ENCODE assay signal across 16 cellular contexts in the genomic region with DNA sequence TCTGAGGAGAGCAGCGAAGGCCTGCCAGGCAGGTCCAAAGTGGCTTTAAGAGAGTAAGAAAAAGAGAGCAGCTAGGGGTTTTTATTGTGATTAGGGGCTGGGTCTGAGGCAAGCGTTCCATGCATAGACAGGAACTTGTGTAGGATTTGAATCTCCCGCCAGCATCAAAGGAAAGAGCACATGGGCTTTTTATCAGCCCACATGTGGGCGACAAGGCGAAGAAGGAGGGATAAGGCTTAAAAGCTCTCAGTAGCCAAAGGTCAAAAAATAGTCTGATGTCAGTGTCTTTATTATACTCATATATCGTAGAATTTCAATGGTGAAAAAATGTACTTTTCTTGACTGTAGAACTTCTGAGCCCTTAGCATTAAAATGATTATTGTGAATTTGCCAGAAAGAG.
DNase-seq lines count a peak whose midpoint lies in the region; ATAC-seq and TF ChIP-seq lines count a peak whose summit lies in the region.
"Had no signal": no experiment of that assay in that cellular context is flagged by ENCODE, and none has a peak within 500 bp of the region (broad histone marks: within the 10 kb centered on the region; RNA-seq: fewer than 3 reads in every experiment).

No MANE protein-coding gene starts in this region.

- H3K4me3 Mint-ChIP-seq in mesothelial cell of epicardium: no peak overlapping the region
- H3K4me3 Mint-ChIP-seq: CD4-positive, alpha-beta memory T cell; GM23338; HFFc6 had no signal

- intact Hi-C loops in upper lobe of right lung (cut with DNase I): no loop called here

- no peaks in the 10 kb centered on the region for H3K36me3 Mint-ChIP-seq in mesothelial cell of epicardium
- H3K36me3 Mint-ChIP-seq: CD4-positive, alpha-beta memory T cell had no signal

- no peaks in the 10 kb centered on the region for H3K9me3 Mint-ChIP-seq in mesothelial cell of epicardium
- H3K9me3 Mint-ChIP-seq: CD4-positive, alpha-beta memory T cell; GM23338 had no signal

- no peaks in the 10 kb centered on the region for H3K36me3 ChIP-seq in SJCRH30
- H3K36me3 ChIP-seq in upper lobe of right lung: no peaks in the 10 kb centered on the region
- H3K36me3 ChIP-seq: HAP-1 had no signal

- TF ChIP-seq CTCF in mesothelial cell of epicardium (IDR thresholded peaks at IDR 0.05; ENCODE audit: unreplicated experiment): no peak
- TF ChIP-seq CTCF in retinal pigment epithelial cell (conservative IDR thresholded peaks at IDR 0.05; ENCODE audit: low read depth, low read length): no peak
- no peak for TF ChIP-seq CTCF in upper lobe of right lung (IDR thresholded peaks at IDR 0.05)

- peaks cover 65% of the 10 kb centered on the region for H3K4me1 Mint-ChIP-seq in mesothelial cell of epicardium
- H3K4me1 Mint-ChIP-seq: CD4-positive, alpha-beta memory T cell; GM23338 had no signal

- H3K27ac ChIP-seq in SJCRH30 (no peak overlapping the region), upper lobe of right lung (no peak overlapping the region)

- H3K27me3 ChIP-seq in SJCRH30 (peaks cover 3% of the 10 kb centered on the region; the same call in 1 of the 2 replicates), upper lobe of right lung (no peaks in the 10 kb centered on the region)

- peak; percentile 3 for DNase-seq in UCSD-AML1 (lab: John Stamatoyannopoulos, UW; ENCODE audit: unreplicated experiment)
- no peak for DNase-seq in mesothelial cell of epicardium (ENCODE audit: low spot score in 2 of 2, unreplicated experiment in 2 of 2)
- peak; percentile 61 for DNase-seq in retinal pigment epithelial cell (ENCODE audit: low read depth)
- DNase-seq in dedifferentiated amniotic fluid mesenchymal stem cell (ENCODE audit: extremely low spot score): no peak
- no peak for DNase-seq in SJCRH30
- DNase-seq in upper lobe of right lung: no peak
- DNase-seq: C1 segment of cervical spinal cord; Calu3; CD4-positive, alpha-beta memory T cell; COR-L47; DMS53; DMS79 treated with DMSO at 0.1 percent for 48 hours; GF-D8; HFFc6 had no signal

- H3K4me3 ChIP-seq in retinal pigment epithelial cell (ENCODE audit: low read length) (no peak overlapping the region), SJCRH30 (no peak overlapping the region), upper lobe of right lung (no peak overlapping the region)
- H3K4me3 ChIP-seq: GM23338, HAP-1 had no signal

- H3K4me1 ChIP-seq in SJCRH30 (no peaks in the 10 kb centered on the region), upper lobe of right lung (no peaks in the 10 kb centered on the region)

- H3K27ac Mint-ChIP-seq in mesothelial cell of epicardium: peak overlapping the region; percentile 54
- H3K27ac Mint-ChIP-seq: CD4-positive, alpha-beta memory T cell; GM23338; HFFc6 had no signal

- no peaks in the 10 kb centered on the region for H3K9me3 ChIP-seq in SJCRH30 (replicated peaks)
- no peaks in the 10 kb centered on the region for H3K9me3 ChIP-seq in upper lobe of right lung
- H3K9me3 ChIP-seq: HAP-1 had no signal

- no peak for ATAC-seq in upper lobe of right lung
- ATAC-seq: GM23338 had no signal

- no peaks in the 10 kb centered on the region for H3K27me3 Mint-ChIP-seq in mesothelial cell of epicardium (ENCODE audit: low read depth)
- H3K27me3 Mint-ChIP-seq: CD4-positive, alpha-beta memory T cell had no signal

Comparison
In these comparisons a context has a peak if more than half of its experiments do, and no peak if none do; other contexts are left out.
1. DNase-seq: peak in UCSD-AML1 (single experiment) and retinal pigment epithelial cell (single experiment); none in mesothelial cell of epicardium (0 of 2), dedifferentiated amniotic fluid mesenchymal stem cell (single experiment), SJCRH30 (0 of 2) and upper lobe of right lung (single experiment).